8 cellular contexts compared by ENCODE assay signal in the genomic region with DNA sequence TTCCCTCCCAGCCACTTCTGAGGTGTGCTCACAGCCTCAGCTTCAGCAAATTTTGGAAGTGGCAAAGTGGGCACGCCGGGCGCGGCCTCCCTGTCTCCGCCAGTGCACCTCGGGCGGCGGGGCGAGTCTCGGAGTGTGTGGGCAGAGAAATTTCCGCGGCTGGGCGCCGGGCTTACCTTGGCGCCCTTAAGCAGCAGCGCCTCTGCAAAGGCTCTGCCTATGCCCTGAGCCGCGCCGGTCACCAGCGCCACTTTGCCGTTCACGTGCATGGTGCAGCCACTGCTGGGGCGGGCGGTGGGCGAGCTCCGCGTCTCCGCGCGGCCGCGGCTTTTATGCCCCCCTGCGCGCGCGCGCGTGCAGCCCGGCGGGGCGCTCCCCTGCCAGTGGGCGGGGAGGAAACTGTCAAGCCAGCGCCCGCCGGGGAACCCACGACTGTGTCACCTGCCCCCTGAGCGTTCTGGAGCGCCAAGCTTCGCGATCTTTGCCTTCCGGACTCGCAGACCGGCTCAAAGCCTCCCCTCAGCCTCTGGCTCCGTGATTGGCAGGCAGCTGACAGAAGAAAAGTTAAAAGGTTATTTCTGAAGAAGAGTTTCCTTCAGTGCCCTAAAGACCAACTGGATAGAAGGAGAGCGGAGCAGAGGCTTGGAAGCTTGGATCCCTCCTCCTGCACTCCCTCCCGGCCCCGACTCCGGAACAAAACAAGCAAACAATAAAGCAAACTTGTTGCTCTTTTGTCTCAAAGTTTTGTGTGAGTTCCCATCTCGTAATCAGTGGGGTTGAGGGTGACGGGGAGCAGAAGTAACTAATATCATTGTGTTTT. TPM values are rescaled to one million over a fixed set of nuclear protein-coding genes. Genes with fewer than 3 reads are reported as not detected.
A peak's percentile ranks its signal among the peaks of the same experiment; 100 is the strongest.
DNase-seq lines count a peak whose midpoint lies in the region; ATAC-seq, FAIRE-seq and TF ChIP-seq lines count a peak whose summit lies in the region.

A gene (minus strand): TSS at position 306 of the 820 bp plus-strand sequence. CDS start 37 bp downstream, at position 269.

- peak within 1 kb of the TSS; percentile 70 for H3K9ac ChIP-seq in PC-3 (ENCODE audit: low read length)

- 1% methylated on average over 59 to 60 of the region's 60 CpGs for WGBS in pancreas, 2 donors
- WGBS in upper lobe of left lung, 2 donors = 0% methylated on average over 7 to 14 of the region's 60 CpGs

- H3K4me3 ChIP-seq in PC-3 (ENCODE audit: low read length) (peak within 1 kb of the TSS; percentile 90), pancreas (peak within 1 kb of the TSS; percentile 17 to 71 (median 36)), upper lobe of left lung (peak within 1 kb of the TSS; percentile 26 to 74 (median 64))

- no peaks in the 10 kb centered on the region for H3K79me2 ChIP-seq in PC-3 (ENCODE audit: low read length)

- no peak for FAIRE-seq in pancreas (lab: Jason Lieb, UNC)

- peak within 1 kb of the TSS; percentile 56 for H3K27ac ChIP-seq in PC-3 (ENCODE audit: low read length)
- no peak within 1 kb of the TSS for H3K27ac ChIP-seq in pancreas
- peak within 1 kb of the TSS; percentile 78 to 89 (median 84) for H3K27ac ChIP-seq in upper lobe of left lung

- TF ChIP-seq EP300 in upper lobe of left lung (IDR thresholded peaks at IDR 0.05) = no peak

- no peaks in the 10 kb centered on the region for H3K27me3 ChIP-seq in PC-3 (ENCODE audit: low read length)
- H3K27me3 ChIP-seq in pancreas = peaks cover 0 to 5% (median 0%) of the 10 kb centered on the region in 4 donors
- no peaks in the 10 kb centered on the region for H3K27me3 ChIP-seq in upper lobe of left lung

- H3K4me1 ChIP-seq in PC-3 (ENCODE audit: insufficient read depth, low read length) (peaks cover 17% of the 10 kb centered on the region), pancreas (no peaks in the 10 kb centered on the region), upper lobe of left lung (peaks cover 0 to 8% (median 2%) of the 10 kb centered on the region in 4 donors)

- peak within 1 kb of the TSS; percentile 93 for H3K4me2 ChIP-seq in PC-3 (ENCODE audit: low read length)

- intact Hi-C loops in PC-3 (cut with micrococcal nuclease) = loop anchor here (1.0 to 10.0 kb wide), 6 partner anchors 32 to 192 kb away; no protein-coding TSS in a partner anchor
- intact Hi-C loops in pancreas (cut with DNase I) = no loop called here

- TF ChIP-seq POLR2A in upper lobe of left lung (IDR thresholded peaks at IDR 0.05) = peak in 2 of 4 donors; percentile 74 to 86

- DNase-seq in NCI-H2081 (lab: John Stamatoyannopoulos, UW) = peak; percentile 18 to 66
- no peak for DNase-seq in NCI-H2081 treated with DMSO at 0.1 percent for 48 hours (lab: John Stamatoyannopoulos, UW)
- DNase-seq in PC-3 = peak; percentile 61
- DNase-seq in activated T-helper 9 cell treated with anti-CD3 and anti-CD28 coated beads, Interleukin-2, amount 50 U/mL, for 16 hours (ENCODE audit: low read depth) = peak; percentile 42
- DNase-seq in glomerular visceral epithelial cell (ENCODE audit: extremely low spot score) = peak; percentile 48
- peak; percentile 9 to 78 (median 47) for DNase-seq in pancreas
- peak; percentile 79 to 94 for DNase-seq in upper lobe of left lung

- TF ChIP-seq CTCF in PC-3 (conservative IDR thresholded peaks at IDR 0.05; ENCODE audit: low read depth, low read length) (no peak; the same call in 1 of the 2 replicates), pancreas (IDR thresholded peaks at IDR 0.05) (no peak), upper lobe of left lung (IDR thresholded peaks at IDR 0.05) (no peak)

- H3K9me2 ChIP-seq in PC-3 (replicated peaks; ENCODE audit: low read length) = no peaks in the 10 kb centered on the region

- H3F3A ChIP-seq in PC-3 (ENCODE audit: low read length, unreplicated experiment) = no peaks in the 10 kb centered on the region

- no peaks in the 10 kb centered on the region for H3K36me3 ChIP-seq in PC-3 (ENCODE audit: low read depth, low read length)
- no peaks in the 10 kb centered on the region for H3K36me3 ChIP-seq in pancreas
- no peaks in the 10 kb centered on the region for H3K36me3 ChIP-seq in upper lobe of left lung

- ATAC-seq in HG03108 (IDR thresholded peaks at IDR 0.05; ENCODE audit: unreplicated experiment) (peak; percentile 63), PC-3 (peak; percentile 74), pancreas (peak; percentile 80 to 85 (median 82)), upper lobe of left lung (ENCODE audit: low FRiP score in 2 of 2) (peak; percentile 86 to 88)

- CTCF ChIA-PET in PC-3 (lab: Charles Lee) = interaction anchor here (0.5 to 1.2 kb wide), 5 partner anchors 108 to 150 kb away, joined by 3 to 12 read pairs (median 4); no protein-coding TSS in a partner anchor

- H3K9me3 ChIP-seq in PC-3 (ENCODE audit: low read length) = no peaks in the 10 kb centered on the region
- H3K9me3 ChIP-seq in pancreas = no peaks in the 10 kb centered on the region
- H3K9me3 ChIP-seq in upper lobe of left lung = no peaks in the 10 kb centered on the region

- no TSS peak for BruUV-seq in PC-3 (replicated peaks; lab: Mats Ljungman, UMichigan)

- POLR2A ChIA-PET in PC-3 (lab: Charles Lee; ENCODE audit: unreplicated experiment) = interaction anchor here (0.6 kb wide), 2 partner anchors 31 to 39 kb away, joined by 3 to 4 read pairs; no protein-coding TSS in a partner anchor

- H2AFZ ChIP-seq in PC-3 (ENCODE audit: low read length) = peak within 1 kb of the TSS; percentile 94

- no peaks in the 10 kb centered on the region for H4K20me1 ChIP-seq in PC-3 (ENCODE audit: low read length)

RNA-seq across cellular contexts. Expression of the gene that starts here (rescaled TPM):
- 32.3 and 33.5 TPM in 2 replicates for total RNA-seq in PC-3 (2014; rRNA removed)
- total RNA-seq in pancreas = 1 to 10 TPM in 4 of 6 donors, under 1 TPM in 2; 0.08 to 3.9 (median 1.3) TPM
- 1 to 10 TPM in 1 of 2 donors, under 1 TPM in 1; 0.76 to 2.1 TPM for polyA plus RNA-seq in pancreas
- 100 to 1,000 TPM in 2 of 6 donors, 10 to 100 TPM in 4; 39.8 to 181 (median 72.5) TPM for total RNA-seq in upper lobe of left lung

Comparison
In these comparisons a context has a peak if more than half of its experiments do, and no peak if none do; other contexts are left out.
1. H3K27ac ChIP-seq: peak in PC-3 (single experiment) and upper lobe of left lung (4 of 4); none in pancreas (0 of 4).
2. H3K4me3 ChIP-seq: peak in every context shown above with its lines; median percentile 90 in PC-3; 64 in upper lobe of left lung; 36 in pancreas.
3. Peak in every context shown above with its lines, with median percentiles within 50 percentile points of each other: ATAC-seq.